ENCODE assay signal across 8 cellular contexts in genomic region chr19:344625-345319, GRCh38. TPM values are rescaled to one million over a fixed set of nuclear protein-coding genes. Genes with fewer than 3 reads are reported as not detected.
DNase-seq lines count a peak whose midpoint lies in the region; ATAC-seq and TF ChIP-seq lines count a peak whose summit lies in the region.

MIER2 (minus strand) TSS chr19:344796; CDS start chr19:344782, 14 bp downstream.

- H3K36me3 ChIP-seq in OCI-LY1 (ENCODE audit: insufficient read depth, low read length) = no peaks in the 10 kb centered on the region; the same call in 1 of the 2 replicates
- H3K36me3 ChIP-seq in mucosa of descending colon (ENCODE audit: low read depth) = no peaks in the 10 kb centered on the region

- DNase-seq in AG09319 (ENCODE audit: extremely low read depth, low read depth) (peak; percentile 34), activated T-cell treated with anti-CD3 and anti-CD28 coated beads for 4 hours (peak; percentile 92), epithelial cell of proximal tubule (ENCODE audit: low read depth) (no peak), mucosa of descending colon (peak; percentile 84 to 94 (median 86))
- peak; percentile 79 to 81 for DNase-seq in stimulated activated CD8-positive, alpha-beta memory T cell treated with anti-CD3 and anti-CD28 coated beads, Interleukin-2, amount 100 ng/mL, for 48 hours (ENCODE audit: low read depth in 2 of 2)

- H3K4me1 ChIP-seq in OCI-LY1 (ENCODE audit: insufficient read depth, low read length, severe bottlenecking) (peaks cover 16% of the 10 kb centered on the region), mucosa of descending colon (ENCODE audit: low read depth) (peaks cover 16% of the 10 kb centered on the region)

- peak within 1 kb of the TSS; percentile 69 for H3K4me2 ChIP-seq in OCI-LY1 (ENCODE audit: low read length)

- no peaks in the 10 kb centered on the region for H3K27me3 ChIP-seq in OCI-LY1 (ENCODE audit: insufficient read depth, low read length)

- H3F3A ChIP-seq in OCI-LY1 (ENCODE audit: insufficient read depth, low read length) = no peaks in the 10 kb centered on the region

- H2AFZ ChIP-seq in OCI-LY1 (ENCODE audit: low read length) = no peak within 1 kb of the TSS

- peak within 1 kb of the TSS; percentile 66 for H3K9ac ChIP-seq in OCI-LY1 (ENCODE audit: low read length)

- H3K79me2 ChIP-seq in OCI-LY1 (ENCODE audit: insufficient read depth, low read length) = peaks cover 5% of the 10 kb centered on the region; the same call in 1 of the 2 replicates

- TF ChIP-seq CTCF in AG09319 (IDR thresholded peaks at IDR 0.05; ENCODE audit: low read depth, low read length) (no peak), OCI-LY1 (IDR thresholded peaks at IDR 0.05; ENCODE audit: low read length) (no peak), epithelial cell of proximal tubule (conservative IDR thresholded peaks at IDR 0.05; ENCODE audit: low read depth, low read length) (no peak), mucosa of descending colon (IDR thresholded peaks at IDR 0.05) (no peak)

- intact Hi-C loops in mucosa of descending colon (cut with DNase I, micrococcal nuclease) = no loop called here

- H3K9me3 ChIP-seq in OCI-LY1 (ENCODE audit: low read length) (no peaks in the 10 kb centered on the region), mucosa of descending colon (no peaks in the 10 kb centered on the region)

- peak; percentile 88 for ATAC-seq in GM19035 (IDR thresholded peaks at IDR 0.05; ENCODE audit: unreplicated experiment)
- peak; percentile 71 for ATAC-seq in HG03442 (IDR thresholded peaks at IDR 0.05; ENCODE audit: unreplicated experiment)
- peak; percentile 98 for ATAC-seq in mucosa of descending colon

- H3K9me2 ChIP-seq in OCI-LY1 (ENCODE audit: low read depth, low read length) = no peaks in the 10 kb centered on the region

- peak within 1 kb of the TSS; percentile 63 for H3K4me3 ChIP-seq in OCI-LY1 (ENCODE audit: low read depth, low read length, poor library complexity, severe bottlenecking)
- peak within 1 kb of the TSS; percentile 64 for H3K4me3 ChIP-seq in epithelial cell of proximal tubule (ENCODE audit: low read depth, low read length)
- H3K4me3 ChIP-seq in mucosa of descending colon = peak within 1 kb of the TSS; percentile 83

- no peaks in the 10 kb centered on the region for H4K20me1 ChIP-seq in OCI-LY1 (ENCODE audit: insufficient read depth, low read length)

- peak within 1 kb of the TSS; percentile 3 for H3K27ac ChIP-seq in OCI-LY1 (ENCODE audit: low read depth, low read length, poor library complexity, severe bottlenecking)

RNA-seq across cellular contexts. Expression of gene MIER2, which starts in this region (rescaled TPM):
- total RNA-seq in epithelial cell of proximal tubule = 12.0 and 21.3 TPM in 2 replicates
- 10 to 100 TPM; 13.4 to 28.3 (median 13.7) TPM for total RNA-seq in mucosa of descending colon
